Comparison of ENCODE assay signal across 8 cellular contexts in the genomic region with DNA sequence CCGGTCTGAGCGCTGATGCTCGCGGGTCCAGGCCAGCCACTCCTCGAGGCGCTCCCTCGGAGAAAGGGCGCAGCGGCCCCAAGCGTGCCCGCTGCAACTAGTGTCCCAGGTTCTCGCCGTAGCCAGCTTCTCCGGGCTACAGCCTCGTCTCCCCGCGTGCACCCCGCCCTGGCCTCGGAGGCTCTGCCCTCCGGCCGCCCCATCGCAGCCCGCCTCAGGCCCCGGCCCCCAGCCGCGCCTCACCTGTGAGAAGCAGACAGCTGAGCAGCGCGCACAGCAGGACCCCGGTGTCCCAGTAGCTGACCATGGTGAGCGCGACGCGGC. TPM values are rescaled to one million over a fixed set of nuclear protein-coding genes. Genes with fewer than 3 reads are reported as not detected.
A peak's percentile ranks its signal among the peaks of the same experiment; 100 is the strongest.
DNase-seq lines count a peak whose midpoint lies in the region; ATAC-seq and TF ChIP-seq lines count a peak whose summit lies in the region.

No MANE protein-coding gene starts in this region.

- no peaks in the 10 kb centered on the region for H3K36me3 Mint-ChIP-seq in CD4-positive, alpha-beta T cell (ENCODE audit: low read depth)
- H3K36me3 Mint-ChIP-seq in neural crest cell (ENCODE audit: low read depth) = no peaks in the 10 kb centered on the region

- H3K27ac Mint-ChIP-seq in CD4-positive, alpha-beta T cell = no peak overlapping the region
- no peak overlapping the region for H3K27ac Mint-ChIP-seq in neural crest cell (ENCODE audit: unreplicated experiment)

- H3K4me3 Mint-ChIP-seq in CD4-positive, alpha-beta T cell = peak overlapping the region; percentile 43
- H3K4me3 Mint-ChIP-seq in neural crest cell = no peak overlapping the region

- no peak overlapping the region for H3K27ac ChIP-seq in CD4-positive, alpha-beta T cell (ENCODE audit: low read depth, low read length)
- H3K27ac ChIP-seq in HL-60 (replicated peaks) (no peak overlapping the region), dorsolateral prefrontal cortex (peak overlapping the region in 36 of 59 donors; percentile 5 to 81 (median 52))

- H3K27me3 Mint-ChIP-seq in CD4-positive, alpha-beta T cell = peaks cover 60% of the 10 kb centered on the region
- peaks cover 96% of the 10 kb centered on the region for H3K27me3 Mint-ChIP-seq in neural crest cell (ENCODE audit: low read depth)

- peaks cover 54% of the 10 kb centered on the region for H3K27me3 ChIP-seq in CD4-positive, alpha-beta T cell (ENCODE audit: control insufficient read depth, insufficient read depth, low read length)
- H3K27me3 ChIP-seq in HL-60 (ENCODE audit: insufficient read depth, poor library complexity, severe bottlenecking) = peaks cover 81% of the 10 kb centered on the region
- H3K27me3 ChIP-seq in dorsolateral prefrontal cortex = peaks cover 9 to 82% (median 69%) of the 10 kb centered on the region in 45 donors

- intact Hi-C loops in CD4-positive, alpha-beta T cell (cut with DNase I, micrococcal nuclease) = loop anchor here in 1 of 2 experiments (5.0 kb wide), 1 partner anchor 163 kb away; the partner anchor contains the start of gene POMP
- intact Hi-C loops in dorsolateral prefrontal cortex (cut with DNase I) = no loop called here

- no peaks in the 10 kb centered on the region for H3K9me3 ChIP-seq in CD4-positive, alpha-beta T cell (ENCODE audit: control insufficient read depth, low read length)

- POLR2A ChIA-PET in CD4-positive, alpha-beta T cell (lab: Charles Lee) = no interaction called here

- ATAC-seq in CD4-positive, alpha-beta T cell (ENCODE audit: poor library complexity) = no peak
- ATAC-seq in HG03378 (IDR thresholded peaks at IDR 0.05; ENCODE audit: unreplicated experiment) (no peak), HG02938 (IDR thresholded peaks at IDR 0.05; ENCODE audit: unreplicated experiment) (no peak)

- no peak for TF ChIP-seq CTCF in CD4-positive, alpha-beta T cell (IDR thresholded peaks at IDR 0.05)
- no peak for TF ChIP-seq CTCF in HL-60 (IDR thresholded peaks at IDR 0.05; ENCODE audit: insufficient read depth, low read length)
- TF ChIP-seq CTCF in dorsolateral prefrontal cortex (IDR thresholded peaks at IDR 0.05 in 54 of 56, conservative IDR thresholded peaks at IDR 0.05 in 2 of 56; ENCODE audit: low read depth in 1 of 56, partially characterized antibody in 56 of 56) = no peak
- TF ChIP-seq CTCF in neural crest cell (conservative IDR thresholded peaks at IDR 0.05) = no peak

- H3K4me1 Mint-ChIP-seq in CD4-positive, alpha-beta T cell (ENCODE audit: low read depth) = peaks cover 42% of the 10 kb centered on the region
- peaks cover 13% of the 10 kb centered on the region for H3K4me1 Mint-ChIP-seq in neural crest cell

- DNase-seq in CD4-positive, alpha-beta T cell = no peak
- no peak for DNase-seq in HL-60 (ENCODE audit: low read depth in 1 of 2, low spot score in 1 of 2)
- peak in 1 of 10 donors; percentile 37 for DNase-seq in dorsolateral prefrontal cortex
- peak; percentile 16 for DNase-seq in neural crest cell (ENCODE audit: low read depth, low spot score)
- no peak for DNase-seq in AML-193 (lab: John Stamatoyannopoulos, UW)
- DNase-seq in retina = no peak

- CTCF ChIA-PET in CD4-positive, alpha-beta T cell (lab: Charles Lee) = no interaction called here

- H3K4me3 ChIP-seq in HL-60 (replicated peaks; ENCODE audit: insufficient read depth, low read length) (peak overlapping the region; percentile 46), dorsolateral prefrontal cortex (peak overlapping the region; percentile 27 to 71 (median 54))

- no peaks in the 10 kb centered on the region for H3K9me3 Mint-ChIP-seq in CD4-positive, alpha-beta T cell
- no peaks in the 10 kb centered on the region for H3K9me3 Mint-ChIP-seq in neural crest cell

RNA-seq across cellular contexts. Expression of gene FLT1, which starts 0.4 kb away (rescaled TPM):
- total RNA-seq in CD4-positive, alpha-beta T cell = 1 to 10 TPM; 1.1 to 1.2 TPM
- total RNA-seq in dorsolateral prefrontal cortex (100 to 1,000 TPM in 2 of 120 experiments, 10 to 100 TPM in 118; 19.3 to 118 (median 47.2) TPM), neural crest cell (0.11 TPM in 1 of 2 replicates, not detected in the other)

Comparison
In these comparisons a context has a peak if more than half of its experiments do, and no peak if none do; other contexts are left out.
1. H3K27ac ChIP-seq: peak in dorsolateral prefrontal cortex (36 of 59); none in CD4-positive, alpha-beta T cell (single experiment) and HL-60 (single experiment).
2. RNA of gene FLT1, which starts 0.4 kb away (total RNA-seq): 19.3 to 118 TPM in dorsolateral prefrontal cortex; 1.1 to 1.2 TPM in CD4-positive, alpha-beta T cell and 0.11 TPM in neural crest cell; every median in the first group is over 4 times any median in the second.